In genomic region chr16:87459833-87460232, GRCh38 we compare ENCODE assay signal across 27 cellular contexts.
"Had no signal": no experiment of that assay in that cellular context is flagged by ENCODE, and none has a peak within 500 bp of the region (broad histone marks: within the 10 kb centered on the region; RNA-seq: fewer than 3 reads in every experiment).

No MANE protein-coding gene starts in this region.

- DNase-seq: cerebellar nuclear complex; effector CD8-positive, alpha-beta T cell; erythroblast; esophagus squamous epithelium; foreskin melanocyte; glutamatergic neuron; hypothalamus; immature natural killer cell; islet precursor cell; kidney glomerular epithelial cell; left ventricle myocardium superior; midbrain; naive thymus-derived CD4-positive, alpha-beta T cell; nephron progenitor cell; nucleus accumbens; posterior cingulate gyrus; psoas muscle; sigmoid colon; spleen; stimulated activated CD4-positive, alpha-beta T cell treated with anti-CD3 and anti-CD28 coated beads, Interleukin-4, amount 100 ng/mL, for 4 hours; stimulated activated naive B cell treated with anti-CD40 and anti-IgM and Interleukin-4, amounts not matched to agents 10 μg/mL and 1 μg/mL and 100 μg/mL, for 72 hours; transverse colon had no signal

- H3K27me3 Mint-ChIP-seq: memory B cell; stimulated activated naive CD8-positive, alpha-beta T cell treated with anti-CD3 and anti-CD28 coated beads, Interleukin-15, Interleukin-2, amounts not matched to agents 100 ng/mL and 50 ng/mL, for 24 hours had no signal

- H3K9me3 ChIP-seq: esophagus squamous epithelium, psoas muscle, sigmoid colon, spleen, thoracic aorta, transverse colon had no signal

- H3K9me3 Mint-ChIP-seq: immature natural killer cell; memory B cell; naive thymus-derived CD4-positive, alpha-beta T cell; nephron progenitor cell; stimulated activated naive B cell treated with anti-CD40 and anti-IgM and Interleukin-4, amounts not matched to agents 10 μg/mL and 1 μg/mL and 100 μg/mL, for 72 hours; stimulated activated naive CD8-positive, alpha-beta T cell treated with anti-CD3 and anti-CD28 coated beads, Interleukin-15, Interleukin-2, amounts not matched to agents 100 ng/mL and 50 ng/mL, for 24 hours had no signal

- H3K4me3 ChIP-seq: esophagus squamous epithelium, lung, psoas muscle, sigmoid colon, spleen, thoracic aorta, transverse colon had no signal

- H3K27ac Mint-ChIP-seq: memory B cell; nephron progenitor cell; stimulated activated naive B cell treated with anti-CD40 and anti-IgM and Interleukin-4, amounts not matched to agents 10 μg/mL and 1 μg/mL and 100 μg/mL, for 72 hours; stimulated activated naive CD8-positive, alpha-beta T cell treated with anti-CD3 and anti-CD28 coated beads, Interleukin-15, Interleukin-2, amounts not matched to agents 100 ng/mL and 50 ng/mL, for 24 hours had no signal

- H3K27ac ChIP-seq: psoas muscle, sigmoid colon, spleen, thoracic aorta, transverse colon had no signal

- H3K36me3 Mint-ChIP-seq: immature natural killer cell, memory B cell had no signal

- H3K4me3 Mint-ChIP-seq: immature natural killer cell; memory B cell; naive thymus-derived CD4-positive, alpha-beta T cell; nephron progenitor cell; stimulated activated naive B cell treated with anti-CD40 and anti-IgM and Interleukin-4, amounts not matched to agents 10 μg/mL and 1 μg/mL and 100 μg/mL, for 72 hours; stimulated activated naive CD8-positive, alpha-beta T cell treated with anti-CD3 and anti-CD28 coated beads, Interleukin-15, Interleukin-2, amounts not matched to agents 100 ng/mL and 50 ng/mL, for 24 hours had no signal

- ATAC-seq: left ventricle myocardium superior; naive thymus-derived CD4-positive, alpha-beta T cell; psoas muscle; right cardiac atrium; stimulated activated naive B cell treated with anti-CD40 and anti-IgM and Interleukin-4, amounts not matched to agents 10 μg/mL and 1 μg/mL and 100 μg/mL, for 72 hours had no signal

- H3K27me3 ChIP-seq: esophagus squamous epithelium, sigmoid colon, spleen, transverse colon had no signal
